Comparison of ENCODE assay signal across 10 cellular contexts in genomic region chr17:80265205-80266068, GRCh38. TPM values are rescaled to one million over a fixed set of nuclear protein-coding genes. Genes with fewer than 3 reads are reported as not detected.
DNase-seq lines count a peak whose midpoint lies in the region; ATAC-seq and TF ChIP-seq lines count a peak whose summit lies in the region.
"Had no signal": no experiment of that assay in that cellular context is flagged by ENCODE, and none has a peak within 500 bp of the region (broad histone marks: within the 10 kb centered on the region; RNA-seq: fewer than 3 reads in every experiment).

No MANE protein-coding gene starts in this region.

- H3K79me2 ChIP-seq in PC-3 (ENCODE audit: low read length): peaks cover 26% of the 10 kb centered on the region

- CTCF ChIA-PET in PC-3 (lab: Charles Lee): no interaction called here

- peaks cover 36% of the 10 kb centered on the region for H3K4me1 Mint-ChIP-seq in activated naive CD8-positive, alpha-beta T cell treated with anti-CD3 and anti-CD28 coated beads for 36 hours

- H3F3A ChIP-seq in PC-3 (ENCODE audit: low read length, unreplicated experiment): peaks cover 4% of the 10 kb centered on the region

- peaks cover 3% of the 10 kb centered on the region for H3K9me3 Mint-ChIP-seq in activated naive CD8-positive, alpha-beta T cell treated with anti-CD3 and anti-CD28 coated beads for 36 hours

- peak overlapping the region; percentile 97 for H3K27ac Mint-ChIP-seq in activated naive CD8-positive, alpha-beta T cell treated with anti-CD3 and anti-CD28 coated beads for 36 hours

- H2AFZ ChIP-seq in PC-3 (ENCODE audit: low read length): no peak overlapping the region

- H3K9me3 ChIP-seq in PC-3 (ENCODE audit: low read length): no peaks in the 10 kb centered on the region

- H3K27me3 Mint-ChIP-seq in activated naive CD8-positive, alpha-beta T cell treated with anti-CD3 and anti-CD28 coated beads for 36 hours: no peaks in the 10 kb centered on the region

- ATAC-seq in GM19035 (IDR thresholded peaks at IDR 0.05; ENCODE audit: unreplicated experiment) (no peak), PC-3 (no peak), GM21367 (IDR thresholded peaks at IDR 0.05; ENCODE audit: unreplicated experiment) (no peak)
- ATAC-seq: esophagus mucosa had no signal

- no peak overlapping the region for H3K4me2 ChIP-seq in PC-3 (ENCODE audit: low read length)

- intact Hi-C loops in PC-3 (cut with micrococcal nuclease): no loop called here

- H3K9ac ChIP-seq in PC-3 (ENCODE audit: low read length): no peak overlapping the region

- peaks cover 15% of the 10 kb centered on the region; the same call in 1 of the 2 replicates for H3K4me1 ChIP-seq in PC-3 (ENCODE audit: insufficient read depth, low read length)

- H3K27me3 ChIP-seq in PC-3 (ENCODE audit: low read length): no peaks in the 10 kb centered on the region

- peak overlapping the region; percentile 91 for H3K4me3 Mint-ChIP-seq in activated naive CD8-positive, alpha-beta T cell treated with anti-CD3 and anti-CD28 coated beads for 36 hours

- BruUV-seq in PC-3 (replicated peaks; lab: Mats Ljungman, UMichigan): no TSS peak

- POLR2A ChIA-PET in PC-3 (lab: Charles Lee; ENCODE audit: unreplicated experiment): no interaction called here

- DNase-seq in GM10266 (ENCODE audit: extremely low spot score) (peak; percentile 69), T-helper 9 cell (peak; percentile 47), germinal center (ENCODE audit: low spot score) (no peak), PC-3 (no peak)
- peak; percentile 82 for DNase-seq in activated naive CD8-positive, alpha-beta T cell treated with anti-CD3 and anti-CD28 coated beads for 36 hours
- DNase-seq in stimulated activated CD4-positive, alpha-beta T cell treated with anti-CD3 and anti-CD28 coated beads, Interleukin-2, amount 100 ng/mL, for 24 hours: peak; percentile 72 to 77
- DNase-seq: DMS153 had no signal

- TF ChIP-seq CTCF in GM10266 (IDR thresholded peaks at IDR 0.05; ENCODE audit: control insufficient read depth, insufficient read depth, low read depth, missing control alignments): no peak
- no peak for TF ChIP-seq CTCF in PC-3 (conservative IDR thresholded peaks at IDR 0.05; ENCODE audit: low read depth, low read length)

- no peaks in the 10 kb centered on the region for H3K9me2 ChIP-seq in PC-3 (replicated peaks; ENCODE audit: low read length)

- peaks cover 22% of the 10 kb centered on the region for H3K36me3 ChIP-seq in PC-3 (ENCODE audit: low read depth, low read length)

- H3K27ac ChIP-seq in PC-3 (ENCODE audit: low read length): no peak overlapping the region

- no peaks in the 10 kb centered on the region for H4K20me1 ChIP-seq in PC-3 (ENCODE audit: low read length)

- no peak overlapping the region for H3K4me3 ChIP-seq in PC-3 (ENCODE audit: low read length)

- H3K36me3 Mint-ChIP-seq in activated naive CD8-positive, alpha-beta T cell treated with anti-CD3 and anti-CD28 coated beads for 36 hours: peaks cover 37% of the 10 kb centered on the region

RNA-seq across cellular contexts. Expression of gene RNF213, which starts 4.8 kb away (rescaled TPM):
- 100 to 1,000 TPM; 109 TPM for total RNA-seq in activated naive CD8-positive, alpha-beta T cell treated with anti-CD3 and anti-CD28 coated beads for 36 hours
- 71.4 and 84.1 TPM in 2 replicates for total RNA-seq in PC-3 (2014; rRNA removed)

RNA-seq across cellular contexts. Expression of gene SLC26A11, which starts 45.2 kb away (rescaled TPM):
- total RNA-seq in activated naive CD8-positive, alpha-beta T cell treated with anti-CD3 and anti-CD28 coated beads for 36 hours: 1 to 10 TPM; 1.7 to 2.3 TPM
- 15.0 and 18.4 TPM in 2 replicates for total RNA-seq in PC-3 (2014; rRNA removed)

RNA-seq across cellular contexts. Expression of gene SGSH, which starts 45.3 kb away (rescaled TPM):
- 1 to 10 TPM; 7.0 to 8.2 TPM for total RNA-seq in activated naive CD8-positive, alpha-beta T cell treated with anti-CD3 and anti-CD28 coated beads for 36 hours
- total RNA-seq in PC-3 (2014; rRNA removed): 15.3 and 16.6 TPM in 2 replicates

Comparison
In these comparisons a context has a peak if more than half of its experiments do, and no peak if none do; other contexts are left out.
1. DNase-seq: peak in GM10266 (single experiment), T-helper 9 cell (single experiment), activated naive CD8-positive, alpha-beta T cell treated with anti-CD3 and anti-CD28 coated beads for 36 hours (single experiment) and stimulated activated CD4-positive, alpha-beta T cell treated with anti-CD3 and anti-CD28 coated beads, Interleukin-2, amount 100 ng/mL, for 24 hours (2 of 2); none in germinal center (single experiment) and PC-3 (single experiment).